27 cellular contexts compared by ENCODE assay signal in the genomic region with DNA sequence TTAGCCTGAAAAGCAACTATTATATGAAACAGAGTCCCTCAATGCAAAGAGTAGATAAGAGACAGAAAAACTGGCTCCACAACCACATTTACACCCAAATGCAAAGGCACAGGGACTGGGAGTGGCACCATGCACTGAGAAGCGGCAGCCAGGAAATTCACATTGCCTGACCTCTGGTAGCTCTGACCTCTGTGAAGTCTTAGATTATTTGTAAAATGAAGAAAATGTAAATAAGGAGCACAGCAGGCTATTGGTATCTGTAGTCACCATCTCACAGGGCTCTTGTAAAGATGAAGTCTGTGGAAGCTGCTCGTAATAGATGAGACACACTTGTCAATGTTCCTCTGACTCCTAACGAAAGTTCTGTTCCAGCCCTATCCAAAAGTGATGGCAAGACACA.
"Had no signal": no experiment of that assay in that cellular context is flagged by ENCODE, and none has a peak within 500 bp of the region (broad histone marks: within the 10 kb centered on the region; RNA-seq: fewer than 3 reads in every experiment).

No MANE protein-coding gene starts in this region.

- H3K27me3 ChIP-seq: cardiac muscle cell, foreskin keratinocyte, ovary, right lobe of liver, suprapubic skin, transverse colon, uterus had no signal

- H3K36me3 ChIP-seq: ovary, right lobe of liver, uterus had no signal

- H3K4me1 Mint-ChIP-seq: activated B cell treated with CpG ODN at 0.5 μM for 24 hours; activated CD4-positive, alpha-beta T cell treated with anti-CD3 and anti-CD28 coated beads, Interleukin-2, amount 10 ng/mL, durations not matched to agents 24 days and 14 days; activated naive CD8-positive, alpha-beta T cell treated with anti-CD3 and anti-CD28 coated beads for 36 hours; activated T-helper 17 cell treated with anti-CD3 and anti-CD28 coated beads, Interleukin-2, amount 50 U/mL, for 72 hours; naive B cell had no signal

- H3K4me3 ChIP-seq: cardiac muscle cell, dorsolateral prefrontal cortex, lung, ovary, right lobe of liver, suprapubic skin, transverse colon, uterus had no signal

- H3K4me3 Mint-ChIP-seq: activated B cell treated with CpG ODN at 0.5 μM for 24 hours; activated CD4-positive, alpha-beta T cell treated with anti-CD3 and anti-CD28 coated beads, Interleukin-2, amount 10 ng/mL, durations not matched to agents 24 days and 14 days; activated CD8-positive, alpha-beta T cell treated with anti-CD3 and anti-CD28 coated beads for 36 hours; activated naive CD8-positive, alpha-beta T cell treated with anti-CD3 and anti-CD28 coated beads for 36 hours; activated T-helper 17 cell treated with anti-CD3 and anti-CD28 coated beads, Interleukin-2, amount 50 U/mL, for 72 hours; naive B cell; stimulated activated naive CD8-positive, alpha-beta T cell treated with anti-CD3 and anti-CD28 coated beads, Interleukin-15, Interleukin-2, amounts not matched to agents 100 ng/mL and 50 ng/mL, for 24 hours had no signal

- H3K4me1 ChIP-seq: foreskin keratinocyte, right lobe of liver, suprapubic skin, uterus had no signal

- H3K36me3 Mint-ChIP-seq: activated naive CD8-positive, alpha-beta T cell treated with anti-CD3 and anti-CD28 coated beads for 36 hours had no signal

- H3K9me3 ChIP-seq: ovary, right lobe of liver, suprapubic skin, transverse colon, uterus had no signal

- H3K27ac ChIP-seq: cardiac muscle cell, foreskin keratinocyte, ovary, right lobe of liver, suprapubic skin, transverse colon, uterus had no signal

- H3K27me3 Mint-ChIP-seq: activated B cell treated with CpG ODN at 0.5 μM for 24 hours; activated CD4-positive, alpha-beta T cell treated with anti-CD3 and anti-CD28 coated beads, Interleukin-2, amount 10 ng/mL, durations not matched to agents 24 days and 14 days; naive B cell had no signal

- H3K27ac Mint-ChIP-seq: activated B cell treated with CpG ODN at 0.5 μM for 24 hours; activated CD4-positive, alpha-beta T cell treated with anti-CD3 and anti-CD28 coated beads, Interleukin-2, amount 10 ng/mL, durations not matched to agents 24 days and 14 days; activated CD8-positive, alpha-beta T cell treated with anti-CD3 and anti-CD28 coated beads for 36 hours; activated naive CD8-positive, alpha-beta T cell treated with anti-CD3 and anti-CD28 coated beads for 36 hours; activated T-helper 17 cell treated with anti-CD3 and anti-CD28 coated beads, Interleukin-2, amount 50 U/mL, for 72 hours; naive B cell; stimulated activated naive CD8-positive, alpha-beta T cell treated with anti-CD3 and anti-CD28 coated beads, Interleukin-15, Interleukin-2, amounts not matched to agents 100 ng/mL and 50 ng/mL, for 24 hours had no signal

- DNase-seq: activated B cell treated with CpG ODN at 0.5 μM for 24 hours; activated CD4-positive, alpha-beta T cell treated with anti-CD3 and anti-CD28 coated beads, Interleukin-2, amount 10 ng/mL, durations not matched to agents 24 days and 14 days; activated CD8-positive, alpha-beta T cell treated with anti-CD3 and anti-CD28 coated beads for 36 hours; activated naive CD4-positive, alpha-beta T cell; activated naive CD8-positive, alpha-beta T cell treated with anti-CD3 and anti-CD28 coated beads for 36 hours; activated T-cell treated with anti-CD3 and anti-CD28 coated beads, Interleukin-2, amount 50 U/mL, for 1 hour; amniotic stem cell; dorsolateral prefrontal cortex; foreskin keratinocyte; glutamatergic neuron; hippocampal formation; islet precursor cell; naive B cell; ovary; right lobe of liver; small intestine; stimulated activated CD4-positive, alpha-beta T cell treated with anti-CD3 and anti-CD28 coated beads, Interleukin-15, amount 100 ng/mL, for 24 hours; stimulated activated CD4-positive, alpha-beta T cell treated with anti-CD3 and anti-CD28 coated beads, Interleukin-2, amount 100 ng/mL, for 48 hours; T-helper 2 cell; transverse colon; uterus had no signal

- H3K9me3 Mint-ChIP-seq: activated B cell treated with CpG ODN at 0.5 μM for 24 hours; activated CD4-positive, alpha-beta T cell treated with anti-CD3 and anti-CD28 coated beads, Interleukin-2, amount 10 ng/mL, durations not matched to agents 24 days and 14 days; activated T-helper 17 cell treated with anti-CD3 and anti-CD28 coated beads, Interleukin-2, amount 50 U/mL, for 72 hours had no signal

- ATAC-seq: activated CD8-positive, alpha-beta T cell treated with anti-CD3 and anti-CD28 coated beads for 36 hours; activated T-helper 17 cell treated with anti-CD3 and anti-CD28 coated beads, Interleukin-2, amount 50 U/mL, for 72 hours; foreskin keratinocyte; left lobe of liver; right lobe of liver had no signal
